12 cellular contexts compared by ENCODE assay signal in genomic region chr5:157484768-157485167, GRCh38. TPM values are rescaled to one million over a fixed set of nuclear protein-coding genes. Genes with fewer than 3 reads are reported as not detected.
DNase-seq lines count a peak whose midpoint lies in the region; ATAC-seq and TF ChIP-seq lines count a peak whose summit lies in the region.
"Had no signal": no experiment of that assay in that cellular context is flagged by ENCODE, and none has a peak within 500 bp of the region (broad histone marks: within the 10 kb centered on the region; RNA-seq: fewer than 3 reads in every experiment).

No MANE protein-coding gene starts in this region.

- H3K27ac ChIP-seq in gastroesophageal sphincter = peak overlapping the region in 2 of 4 donors; percentile 31 to 40
- H3K27ac ChIP-seq: SJSA1 had no signal

- H3K27me3 ChIP-seq in gastroesophageal sphincter = no peaks in the 10 kb centered on the region
- H3K27me3 ChIP-seq: SJSA1 had no signal

- ATAC-seq in gastroesophageal sphincter = peak; percentile 72
- peak; percentile 86 for ATAC-seq in sciatic nerve
- no peak for ATAC-seq in GM18868 (IDR thresholded peaks at IDR 0.05; ENCODE audit: unreplicated experiment)
- ATAC-seq in GM19467 (IDR thresholded peaks at IDR 0.05; ENCODE audit: unreplicated experiment) = no peak
- ATAC-seq: natural killer cell; stimulated activated naive CD8-positive, alpha-beta T cell treated with anti-CD3 and anti-CD28 coated beads, Interleukin-15, Interleukin-2, amounts not matched to agents 100 U/mL and 50 U/mL, for 24 hours had no signal

- WGBS in gastroesophageal sphincter (ENCODE audit: low coverage in 1 of 2), 2 donors = 59 to 60% methylated on average over 1 to 4 of the region's 5 CpGs

- no peaks in the 10 kb centered on the region for H3K9me3 ChIP-seq in gastroesophageal sphincter
- H3K9me3 ChIP-seq: SJSA1 had no signal

- no peak for TF ChIP-seq EP300 in gastroesophageal sphincter (IDR thresholded peaks at IDR 0.05)

- no peak for TF ChIP-seq POLR2A in gastroesophageal sphincter (IDR thresholded peaks at IDR 0.05)

- H3K4me3 ChIP-seq in gastroesophageal sphincter = no peak overlapping the region
- H3K4me3 ChIP-seq: SJSA1 had no signal

- intact Hi-C loops in sciatic nerve (cut with DNase I) = no loop called here

- H3K36me3 ChIP-seq in gastroesophageal sphincter = peaks cover 0 to 94% of the 10 kb centered on the region in 2 donors

- TF ChIP-seq CTCF in gastroesophageal sphincter (IDR thresholded peaks at IDR 0.05) = no peak

- DNase-seq in EH (ENCODE audit: low read depth) (peak; percentile 30), NOMO-1 treated with dmso at 0.1 percent for 144 hours (lab: John Stamatoyannopoulos, UW; ENCODE audit: unreplicated experiment) (peak; percentile 51), sciatic nerve (ENCODE audit: low spot score) (no peak)
- no peak for DNase-seq in stimulated activated CD4-positive, alpha-beta T cell treated with anti-CD3 and anti-CD28 coated beads, Interleukin-12 subunit alpha, Interleukin-12 subunit beta, amount 100 ng/mL, for 4 hours
- DNase-seq in stimulated activated CD8-positive, alpha-beta memory T cell treated with anti-CD3 and anti-CD28 coated beads, Interleukin-4, amount 100 ng/mL, for 48 hours = no peak
- DNase-seq: DMS153; natural killer cell; stimulated activated naive CD8-positive, alpha-beta T cell treated with anti-CD3 and anti-CD28 coated beads, Interleukin-15, Interleukin-2, amounts not matched to agents 100 U/mL and 50 U/mL, for 24 hours had no signal

- H3K4me1 ChIP-seq in gastroesophageal sphincter = peaks cover 0 to 30% (median under 1%) of the 10 kb centered on the region in 3 donors

RNA-seq across cellular contexts. Expression of gene NIPAL4, which starts 24.8 kb away (rescaled TPM):
- total RNA-seq in gastroesophageal sphincter (1 to 10 TPM; 1.2 to 4.8 (median 2.7) TPM), sciatic nerve (0.36 TPM)

Comparison
In these comparisons a context has a peak if more than half of its experiments do, and no peak if none do; other contexts are left out.
1. DNase-seq: peak in EH (single experiment) and NOMO-1 treated with dmso at 0.1 percent for 144 hours (single experiment); none in sciatic nerve (single experiment), stimulated activated CD4-positive, alpha-beta T cell treated with anti-CD3 and anti-CD28 coated beads, Interleukin-12 subunit alpha, Interleukin-12 subunit beta, amount 100 ng/mL, for 4 hours (single experiment) and stimulated activated CD8-positive, alpha-beta memory T cell treated with anti-CD3 and anti-CD28 coated beads, Interleukin-4, amount 100 ng/mL, for 48 hours (single experiment).
2. ATAC-seq: peak in gastroesophageal sphincter (single experiment) and sciatic nerve (single experiment); none in GM18868 (single experiment) and GM19467 (single experiment).